ENCODE assay signal across 1 cellular context in the genomic region with DNA sequence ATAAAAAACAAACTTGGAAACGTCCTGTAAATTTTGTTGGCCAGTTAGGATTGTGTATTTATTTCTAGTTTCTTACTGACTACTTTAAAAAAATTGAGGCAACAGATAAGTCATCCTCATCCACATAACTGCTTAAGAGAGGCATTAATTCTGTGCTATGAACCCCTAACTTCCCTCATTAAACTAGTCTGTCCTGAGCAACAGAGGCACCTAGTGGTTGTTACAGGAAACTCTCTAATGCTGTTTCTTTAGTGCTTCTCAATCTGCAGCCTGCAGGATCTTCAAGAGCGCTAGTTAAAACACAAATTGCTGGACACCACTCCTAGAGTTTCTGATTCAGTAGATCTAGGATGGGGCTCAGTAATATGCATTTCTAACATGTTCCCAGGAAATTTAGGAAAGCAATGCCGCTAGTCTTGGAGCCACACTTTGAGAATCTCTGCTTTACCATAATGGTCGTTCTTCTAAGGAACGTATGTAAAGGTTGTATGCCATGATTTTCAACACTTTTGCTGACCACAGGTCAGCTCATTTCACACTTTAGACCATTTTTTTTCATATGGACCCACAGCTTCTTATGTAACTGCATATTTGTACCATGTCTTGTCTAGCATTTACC.
TF ChIP-seq lines count a peak whose summit lies in the region.

No MANE protein-coding gene starts in this region.

TF ChIP-seq in WTC11, 78 proteins besides CTCF, POLR2A, EP300 and RAD21 (continued from another document):
- TF ChIP-seq, protein P1, sequence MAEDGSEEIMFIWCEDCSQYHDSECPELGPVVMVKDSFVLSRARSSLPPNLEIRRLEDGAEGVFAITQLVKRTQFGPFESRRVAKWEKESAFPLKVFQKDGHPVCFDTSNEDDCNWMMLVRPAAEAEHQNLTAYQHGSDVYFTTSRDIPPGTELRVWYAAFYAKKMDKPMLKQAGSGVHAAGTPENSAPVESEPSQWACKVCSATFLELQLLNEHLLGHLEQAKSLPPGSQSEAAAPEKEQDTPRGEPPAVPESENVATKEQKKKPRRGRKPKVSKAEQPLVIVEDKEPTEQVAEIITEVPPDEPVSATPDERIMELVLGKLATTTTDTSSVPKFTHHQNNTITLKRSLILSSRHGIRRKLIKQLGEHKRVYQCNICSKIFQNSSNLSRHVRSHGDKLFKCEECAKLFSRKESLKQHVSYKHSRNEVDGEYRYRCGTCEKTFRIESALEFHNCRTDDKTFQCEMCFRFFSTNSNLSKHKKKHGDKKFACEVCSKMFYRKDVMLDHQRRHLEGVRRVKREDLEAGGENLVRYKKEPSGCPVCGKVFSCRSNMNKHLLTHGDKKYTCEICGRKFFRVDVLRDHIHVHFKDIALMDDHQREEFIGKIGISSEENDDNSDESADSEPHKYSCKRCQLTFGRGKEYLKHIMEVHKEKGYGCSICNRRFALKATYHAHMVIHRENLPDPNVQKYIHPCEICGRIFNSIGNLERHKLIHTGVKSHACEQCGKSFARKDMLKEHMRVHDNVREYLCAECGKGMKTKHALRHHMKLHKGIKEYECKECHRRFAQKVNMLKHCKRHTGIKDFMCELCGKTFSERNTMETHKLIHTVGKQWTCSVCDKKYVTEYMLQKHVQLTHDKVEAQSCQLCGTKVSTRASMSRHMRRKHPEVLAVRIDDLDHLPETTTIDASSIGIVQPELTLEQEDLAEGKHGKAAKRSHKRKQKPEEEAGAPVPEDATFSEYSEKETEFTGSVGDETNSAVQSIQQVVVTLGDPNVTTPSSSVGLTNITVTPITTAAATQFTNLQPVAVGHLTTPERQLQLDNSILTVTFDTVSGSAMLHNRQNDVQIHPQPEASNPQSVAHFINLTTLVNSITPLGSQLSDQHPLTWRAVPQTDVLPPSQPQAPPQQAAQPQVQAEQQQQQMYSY (CRISPR knock-in tag; IDR thresholded peaks at IDR 0.05) = no peak
- TF ChIP-seq FOXJ3 (CRISPR knock-in tag; IDR thresholded peaks at IDR 0.05; ENCODE audit: borderline replicate concordance) = no peak
TF ChIP-seq in WTC11: peak in this region for 0.
